1 cellular context compared by ENCODE assay signal in genomic region chr3:165522371-165522770, GRCh38.
TF ChIP-seq lines count a peak whose summit lies in the region.

No MANE protein-coding gene starts in this region.

TF ChIP-seq in GM23338, 12 proteins besides CTCF, POLR2A, EP300 and RAD21 (continued from another document):
- TF ChIP-seq NANOG (IDR thresholded peaks at IDR 0.05; ENCODE audit: borderline replicate concordance) (no peak), ETS1 (IDR thresholded peaks at IDR 0.05) (no peak), EZH2phosphoT487 (IDR thresholded peaks at IDR 0.05; ENCODE audit: unreplicated experiment) (no peak), POLR2AphosphoS5 (IDR thresholded peaks at IDR 0.05; ENCODE audit: low read depth) (no peak)
